ENCODE assay signal across 1 cellular context in the genomic region with DNA sequence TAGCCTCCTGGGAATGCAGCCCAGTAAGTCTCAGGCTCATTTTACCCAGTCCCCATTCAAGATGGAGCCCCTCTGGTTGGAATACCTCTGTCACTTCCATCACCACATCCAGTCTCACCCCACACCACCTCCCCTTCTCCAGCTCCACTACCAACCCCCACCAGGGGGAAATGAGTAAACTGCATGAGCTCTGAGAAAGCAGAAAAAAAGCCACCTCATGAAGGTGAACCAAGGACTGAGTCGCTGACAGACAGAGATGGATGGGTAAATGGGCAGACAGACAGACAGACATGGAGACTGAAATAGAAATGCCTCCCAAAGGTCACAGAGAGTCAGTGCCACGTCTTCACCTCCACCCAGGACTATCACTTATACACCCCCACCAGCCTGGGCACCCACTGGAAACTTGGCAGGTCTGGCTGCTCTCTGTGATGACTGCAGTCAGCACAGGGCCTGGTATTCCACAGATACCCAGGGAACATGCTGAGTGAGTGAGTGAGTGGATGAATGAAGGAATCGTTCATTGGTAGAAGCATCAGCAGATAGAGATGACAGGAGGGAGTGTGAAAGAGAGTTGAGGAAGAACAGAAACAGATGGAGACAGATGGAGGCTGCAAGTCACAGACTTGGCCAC.
TF ChIP-seq lines count a peak whose summit lies in the region.

No MANE protein-coding gene starts in this region.

TF ChIP-seq in IMR-90, 13 proteins besides CTCF, POLR2A, EP300 and RAD21 (continued from another document):
- TF ChIP-seq BHLHE40 (IDR thresholded peaks at IDR 0.05; ENCODE audit: low read depth, low read length) = no peak
- TF ChIP-seq FOS (IDR thresholded peaks at IDR 0.05; ENCODE audit: low read depth, low read length) = no peak
- no peak for TF ChIP-seq CEBPB (IDR thresholded peaks at IDR 0.05; ENCODE audit: low read depth, low read length)
- TF ChIP-seq CHD1 (IDR thresholded peaks at IDR 0.05; ENCODE audit: low read depth, low read length) = no peak
- no peak for TF ChIP-seq MAFK (IDR thresholded peaks at IDR 0.05; ENCODE audit: low read depth, low read length)
- TF ChIP-seq RFX5 (IDR thresholded peaks at IDR 0.05; ENCODE audit: low read depth, low read length) = no peak
- TF ChIP-seq SMC3 (IDR thresholded peaks at IDR 0.05; ENCODE audit: low read depth, low read length) = no peak
- no peak for TF ChIP-seq USF2 (IDR thresholded peaks at IDR 0.05; ENCODE audit: low read depth, low read length)
- no peak for TF ChIP-seq RCOR1 (IDR thresholded peaks at IDR 0.05; ENCODE audit: insufficient replicate concordance, low read length)
- TF ChIP-seq MAZ (IDR thresholded peaks at IDR 0.05; ENCODE audit: borderline replicate concordance, low read depth, low read length) = no peak
- TF ChIP-seq NFE2L2 (IDR thresholded peaks at IDR 0.05; ENCODE audit: low read depth, low read length) = no peak
- TF ChIP-seq, protein P1, sequence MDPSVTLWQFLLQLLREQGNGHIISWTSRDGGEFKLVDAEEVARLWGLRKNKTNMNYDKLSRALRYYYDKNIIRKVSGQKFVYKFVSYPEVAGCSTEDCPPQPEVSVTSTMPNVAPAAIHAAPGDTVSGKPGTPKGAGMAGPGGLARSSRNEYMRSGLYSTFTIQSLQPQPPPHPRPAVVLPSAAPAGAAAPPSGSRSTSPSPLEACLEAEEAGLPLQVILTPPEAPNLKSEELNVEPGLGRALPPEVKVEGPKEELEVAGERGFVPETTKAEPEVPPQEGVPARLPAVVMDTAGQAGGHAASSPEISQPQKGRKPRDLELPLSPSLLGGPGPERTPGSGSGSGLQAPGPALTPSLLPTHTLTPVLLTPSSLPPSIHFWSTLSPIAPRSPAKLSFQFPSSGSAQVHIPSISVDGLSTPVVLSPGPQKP (IDR thresholded peaks at IDR 0.05; ENCODE audit: borderline replicate concordance, low read depth, low read length) = no peak
